Comparison of ENCODE assay signal across 8 cellular contexts in the genomic region with DNA sequence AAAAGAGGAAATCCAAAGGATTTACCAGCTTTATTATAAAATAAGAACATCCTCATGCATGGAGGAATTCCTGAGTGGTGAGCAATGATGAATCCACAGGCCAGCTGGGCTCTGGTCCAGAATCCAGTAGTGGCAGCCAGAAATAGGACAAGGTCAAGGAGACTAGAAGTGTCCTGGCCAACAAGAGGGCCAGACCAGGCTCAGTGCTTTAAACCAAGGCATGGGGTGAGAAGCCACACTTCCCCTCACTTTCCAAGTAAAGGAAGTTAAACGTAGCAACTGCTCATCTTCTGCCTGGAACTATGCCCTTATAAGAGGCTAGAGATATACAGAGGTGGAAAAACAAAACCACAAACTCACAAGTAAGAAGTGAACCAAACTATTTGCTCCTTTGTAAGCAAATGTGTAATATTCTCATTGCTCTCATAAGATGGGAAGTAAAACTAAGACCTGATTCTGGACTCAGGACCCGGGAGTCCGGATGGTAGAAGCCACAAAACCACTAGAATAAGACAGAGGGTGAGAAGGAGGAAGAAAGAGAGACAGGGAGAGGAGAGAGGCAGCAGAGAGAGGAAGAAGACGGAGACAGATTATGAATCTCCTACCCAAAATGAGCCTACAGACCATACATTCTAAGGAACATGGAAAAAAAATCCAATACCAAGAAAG.
DNase-seq lines count a peak whose midpoint lies in the region; ATAC-seq, FAIRE-seq and TF ChIP-seq lines count a peak whose summit lies in the region.

No MANE protein-coding gene starts in this region.

- H3K9me3 ChIP-seq in A549 (peaks cover 18% of the 10 kb centered on the region), GM12878 (replicated peaks; ENCODE audit: control insufficient read depth, insufficient read depth, low read length) (peaks cover 8% of the 10 kb centered on the region)

- WGBS in A549 (ENCODE audit: missing lambda C conversion rate), result 34% methylated on average over 4 of the region's 4 CpGs
- WGBS in GM12878 (ENCODE audit: insufficient coverage, insufficient replicate concordance, low lambda C conversion rate, missing lambda C conversion rate), result 18% methylated on average over 4 of the region's 4 CpGs

- H4K20me1 ChIP-seq in GM12878 (ENCODE audit: control insufficient read depth, insufficient read depth), result no peaks in the 10 kb centered on the region

- H3K27ac ChIP-seq in A549 (peak overlapping the region; percentile 51 to 60; a peak in 5 of 6 replicates), GM12878 (ENCODE audit: control insufficient read depth, insufficient read depth) (no peak overlapping the region)

- TF ChIP-seq EP300 in A549 (IDR thresholded peaks at IDR 0.05), result no peak
- TF ChIP-seq EP300 in GM12878 (IDR thresholded peaks at IDR 0.05; ENCODE audit: borderline replicate concordance in 1 of 2, control insufficient read depth in 1 of 2, low read depth in 2 of 2, low read length in 2 of 2), result no peak

- TF ChIP-seq RAD21 in A549 (conservative IDR thresholded peaks at IDR 0.05 in 1 of 2, IDR thresholded peaks at IDR 0.05 in 1 of 2) (no peak), GM12878 (IDR thresholded peaks at IDR 0.05; ENCODE audit: insufficient read depth, low read depth, low read length) (no peak)

- H2AFZ ChIP-seq in GM12878 (ENCODE audit: control insufficient read depth, low read depth, low read length), result no peak overlapping the region

- no peaks in the 10 kb centered on the region for H3K79me2 ChIP-seq in GM12878 (ENCODE audit: control insufficient read depth, insufficient read depth, low read length)

- POLR2A ChIA-PET in A549 (lab: Yijun Ruan, JAX), result interaction anchor here (1.4 kb wide), 1 partner anchor 32 kb away, joined by 8 read pairs; no protein-coding TSS in a partner anchor
- POLR2A ChIA-PET in GM12878 (lab: Charles Lee), result no interaction called here

- CTCF ChIA-PET in A549 (lab: Yijun Ruan, JAX) (no interaction called here), GM12878 (lab: Yijun Ruan, JAX) (no interaction called here)

- SMC1A ChIA-PET in GM12878 (lab: Charles Lee; ENCODE audit: uncharacterized antibody, unreplicated experiment), result no interaction called here

- intact Hi-C loops in GM12878 (cut with micrococcal nuclease; ENCODE audit: unreplicated experiment), result no loop called here
- intact Hi-C loops in left colon (cut with DNase I, micrococcal nuclease), result no loop called here

- RAD21 ChIA-PET in GM12878 (lab: Charles Lee; ENCODE audit: unreplicated experiment), result no interaction called here

- DNase-seq in A549 (ENCODE audit: low read depth in 1 of 2, low spot score in 1 of 2) (peak in 1 of 2 experiments; percentile 29), LHCN-M2 (ENCODE audit: low read depth) (peak; percentile 91), GM12878 (ENCODE audit: low read depth, low spot score) (no peak), left colon (peak; percentile 25 to 30), erythroblast (lab: John Stamatoyannopoulos, UW) (no peak)
- DNase-seq in activated CD4-positive, CD25-positive, alpha-beta regulatory T cell treated with anti-CD3 and anti-CD28 coated beads, Interleukin-2, amount 50 U/mL, for 72 hours, result no peak

- H3K4me1 ChIP-seq in A549 (peaks cover 17% of the 10 kb centered on the region; the same call in 2 of the 3 replicates), GM12878 (ENCODE audit: control insufficient read depth, insufficient read depth, low read length) (no peaks in the 10 kb centered on the region)

- TF ChIP-seq CTCF in A549 (IDR thresholded peaks at IDR 0.05) (no peak), GM12878 (IDR thresholded peaks at IDR 0.05 in 2 of 3, conservative IDR thresholded peaks at IDR 0.05 in 1 of 3; ENCODE audit: control insufficient read depth in 2 of 3, extremely low read depth in 1 of 3, insufficient read depth in 1 of 3, low read depth in 3 of 3, low read length in 3 of 3) (no peak)

- no TSS peak for BruUV-seq in GM12878 (replicated peaks; lab: Mats Ljungman, UMichigan)

- H3K4me2 ChIP-seq in A549 (peak overlapping the region; percentile 57), GM12878 (ENCODE audit: control insufficient read depth, insufficient read depth) (no peak overlapping the region)

- H3K36me3 ChIP-seq in GM12878 (ENCODE audit: control insufficient read depth in 2 of 2, insufficient read depth in 2 of 2, low read length in 1 of 2), result no peaks in the 10 kb centered on the region

- in situ Hi-C loops in GM12878 (cut with MboI), result no loop called here

- FAIRE-seq in A549 (lab: Jason Lieb, UNC) (no peak), GM12878 (lab: Jason Lieb, UNC) (no peak)

- ATAC-seq in A549 (peak; percentile 71 to 83; a peak in 5 of 6 replicates), GM12878 (no peak), left colon (no peak), GM21526 (IDR thresholded peaks at IDR 0.05; ENCODE audit: low FRiP score, unreplicated experiment) (no peak), GM19395 (IDR thresholded peaks at IDR 0.05; ENCODE audit: unreplicated experiment) (no peak)

- H3K4me3 ChIP-seq in A549 (no peak overlapping the region), GM12878 (no peak overlapping the region)

- no peak overlapping the region for H3K9ac ChIP-seq in GM12878 (ENCODE audit: control insufficient read depth, insufficient read depth, low read length)

- TF ChIP-seq POLR2A in A549 (IDR thresholded peaks at IDR 0.05; ENCODE audit: low read length) (no peak), GM12878 (IDR thresholded peaks at IDR 0.05; ENCODE audit: low read depth, low read length) (no peak), erythroblast (IDR thresholded peaks at IDR 0.05; ENCODE audit: low read length) (no peak)

- no peaks in the 10 kb centered on the region for H3K27me3 ChIP-seq in GM12878 (replicated peaks in 1 of 2; ENCODE audit: control insufficient read depth in 2 of 2, insufficient read depth in 2 of 2, low read length in 1 of 2)

TF ChIP-seq in A549, 52 proteins besides CTCF, POLR2A, EP300 and RAD21 (continues in another document):
- TF ChIP-seq ZC3H11A (IDR thresholded peaks at IDR 0.05) (no peak), MAZ (IDR thresholded peaks at IDR 0.05; ENCODE audit: borderline replicate concordance, low read depth, low read length) (no peak), HOXB5 (CRISPR knock-in tag; IDR thresholded peaks at IDR 0.05) (no peak), FOSL2 (IDR thresholded peaks at IDR 0.05) (no peak; the same call in 1 of the 2 replicates), FOSL2 (CRISPR knock-in tag; IDR thresholded peaks at IDR 0.05) (no peak), KDM1A (IDR thresholded peaks at IDR 0.05; ENCODE audit: low read depth) (no peak), BHLHE40 (IDR thresholded peaks at IDR 0.05; ENCODE audit: low read depth, low read length) (no peak), FOXS1 (CRISPR knock-in tag; IDR thresholded peaks at IDR 0.05) (no peak), HEYL (CRISPR knock-in tag; IDR thresholded peaks at IDR 0.05) (no peak), ZFP36 (IDR thresholded peaks at IDR 0.05; ENCODE audit: borderline replicate concordance, partially characterized antibody) (no peak)
- TF ChIP-seq, protein P1, sequence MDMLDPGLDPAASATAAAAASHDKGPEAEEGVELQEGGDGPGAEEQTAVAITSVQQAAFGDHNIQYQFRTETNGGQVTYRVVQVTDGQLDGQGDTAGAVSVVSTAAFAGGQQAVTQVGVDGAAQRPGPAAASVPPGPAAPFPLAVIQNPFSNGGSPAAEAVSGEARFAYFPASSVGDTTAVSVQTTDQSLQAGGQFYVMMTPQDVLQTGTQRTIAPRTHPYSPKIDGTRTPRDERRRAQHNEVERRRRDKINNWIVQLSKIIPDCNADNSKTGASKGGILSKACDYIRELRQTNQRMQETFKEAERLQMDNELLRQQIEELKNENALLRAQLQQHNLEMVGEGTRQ (IDR thresholded peaks at IDR 0.05), result no peak
- TF ChIP-seq, protein P2, sequence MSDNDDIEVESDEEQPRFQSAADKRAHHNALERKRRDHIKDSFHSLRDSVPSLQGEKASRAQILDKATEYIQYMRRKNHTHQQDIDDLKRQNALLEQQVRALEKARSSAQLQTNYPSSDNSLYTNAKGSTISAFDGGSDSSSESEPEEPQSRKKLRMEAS (IDR thresholded peaks at IDR 0.05), result 0 out of 2 replicates have a peak, but pooled peaks have one; percentile 14

TF ChIP-seq in GM12878, 131 proteins besides CTCF, POLR2A, EP300 and RAD21:
- TF ChIP-seq NFIC (IDR thresholded peaks at IDR 0.05; ENCODE audit: low read depth, low read length) (no peak), RUNX3 (IDR thresholded peaks at IDR 0.05; ENCODE audit: low read length) (peak; percentile 20; the same call in 1 of the 2 replicates)
TF ChIP-seq in GM12878: peak in this region for 1.

Comparison
In these comparisons a context has a peak if more than half of its experiments do, and no peak if none do; other contexts are left out.
1. ATAC-seq: peak in A549 (2 of 2); none in GM12878 (single experiment), left colon (single experiment), GM21526 (single experiment) and GM19395 (single experiment).
2. DNase-seq: peak in LHCN-M2 (single experiment) and left colon (2 of 2); none in GM12878 (single experiment), erythroblast (0 of 2) and activated CD4-positive, CD25-positive, alpha-beta regulatory T cell treated with anti-CD3 and anti-CD28 coated beads, Interleukin-2, amount 50 U/mL, for 72 hours (single experiment).